Comparison of ENCODE assay signal across 28 cellular contexts in genomic region chr19:41462497-41462896, GRCh38. TPM values are rescaled to one million over a fixed set of nuclear protein-coding genes. Genes with fewer than 3 reads are reported as not detected.
"Had no signal": no experiment of that assay in that cellular context is flagged by ENCODE, and none has a peak within 500 bp of the region (broad histone marks: within the 10 kb centered on the region; RNA-seq: fewer than 3 reads in every experiment).

No MANE protein-coding gene starts in this region.

- DNase-seq: activated CD4-positive, alpha-beta T cell treated with anti-CD3 and anti-CD28 coated beads for 48 hours; activated CD4-positive, alpha-beta T cell treated with anti-CD3 and anti-CD28 coated beads, Interleukin-2, amount 50 U/mL, for 48 hours; activated CD8-positive, alpha-beta memory T cell treated with anti-CD3 and anti-CD28 coated beads for 24 hours; activated CD8-positive, alpha-beta memory T cell treated with anti-CD3 and anti-CD28 coated beads, Interleukin-2, amount 50 U/mL, for 48 hours; activated naive CD8-positive, alpha-beta T cell treated with anti-CD3 and anti-CD28 coated beads, Interleukin-2, amount 50 U/mL, for 24 hours; activated T-cell treated with anti-CD3 and anti-CD28 coated beads, Interleukin-2, amount 50 U/mL, for 24 hours; amygdala; caudate nucleus; cortex of kidney; foreskin fibroblast; head of caudate nucleus; hypothalamus; midbrain; naive thymus-derived CD8-positive, alpha-beta T cell; posterior cingulate gyrus; right cardiac atrium; stimulated activated CD4-positive, alpha-beta T cell treated with anti-CD3 and anti-CD28 coated beads, Interleukin-2, amount 100 ng/mL, for 48 hours; stimulated activated naive CD8-positive, alpha-beta T cell treated with anti-CD3 and anti-CD28 coated beads, Interleukin-15, Interleukin-2, amounts not matched to agents 100 U/mL and 50 U/mL, for 24 hours; testis; transverse colon had no signal

- H3K4me3 Mint-ChIP-seq: activated naive CD4-positive, alpha-beta T cell treated with anti-CD3 and anti-CD28 coated beads, Interleukin-2, amount 50 U/mL, for 24 hours; activated naive CD8-positive, alpha-beta T cell treated with anti-CD3 and anti-CD28 coated beads, Interleukin-2, amount 50 U/mL, for 24 hours; activated T-cell treated with anti-CD3 and anti-CD28 coated beads, Interleukin-2, amount 50 U/mL, for 24 hours; naive thymus-derived CD8-positive, alpha-beta T cell had no signal

- H3K27me3 ChIP-seq: testis had no signal

- H3K4me3 ChIP-seq: testis, transverse colon had no signal

- H3K4me1 ChIP-seq: testis, transverse colon had no signal

- H3K9me3 Mint-ChIP-seq: activated naive CD4-positive, alpha-beta T cell treated with anti-CD3 and anti-CD28 coated beads, Interleukin-2, amount 50 U/mL, for 24 hours; activated naive CD8-positive, alpha-beta T cell treated with anti-CD3 and anti-CD28 coated beads, Interleukin-2, amount 50 U/mL, for 24 hours; activated T-cell treated with anti-CD3 and anti-CD28 coated beads, Interleukin-2, amount 50 U/mL, for 24 hours; naive thymus-derived CD8-positive, alpha-beta T cell had no signal

- H3K27ac Mint-ChIP-seq: activated naive CD4-positive, alpha-beta T cell treated with anti-CD3 and anti-CD28 coated beads, Interleukin-2, amount 50 U/mL, for 24 hours; activated T-cell treated with anti-CD3 and anti-CD28 coated beads, Interleukin-2, amount 50 U/mL, for 24 hours had no signal

- H3K36me3 ChIP-seq: transverse colon had no signal

- H3K9me3 ChIP-seq: testis, transverse colon had no signal

- H3K27ac ChIP-seq: testis had no signal

- H3K36me3 Mint-ChIP-seq: activated naive CD4-positive, alpha-beta T cell treated with anti-CD3 and anti-CD28 coated beads, Interleukin-2, amount 50 U/mL, for 24 hours; naive thymus-derived CD8-positive, alpha-beta T cell had no signal

- ATAC-seq: activated naive CD8-positive, alpha-beta T cell treated with anti-CD3 and anti-CD28 coated beads, Interleukin-2, amount 50 U/mL, for 24 hours; esophagus mucosa; naive thymus-derived CD8-positive, alpha-beta T cell; right cardiac atrium; stimulated activated naive CD8-positive, alpha-beta T cell treated with anti-CD3 and anti-CD28 coated beads, Interleukin-15, Interleukin-2, amounts not matched to agents 100 U/mL and 50 U/mL, for 24 hours had no signal

RNA-seq across cellular contexts. Expression of gene ERICH4, which starts 19.5 kb away (rescaled TPM):
- total RNA-seq: chondrocyte; esophagus mucosa; kidney epithelial cell; lower leg skin; naive thymus-derived CD8-positive, alpha-beta T cell; omental fat pad; right cardiac atrium; T-helper 2 cell treated with Interferon-gamma antibody and Interleukin-4, amounts not matched to agents 100 ng/mL and 5 ng/mL, for 36 hours; transverse colon; urinary bladder had no signal
- polyA plus RNA-seq: naive thymus-derived CD8-positive, alpha-beta T cell; right cardiac atrium; urinary bladder had no signal
